In the genomic region with DNA sequence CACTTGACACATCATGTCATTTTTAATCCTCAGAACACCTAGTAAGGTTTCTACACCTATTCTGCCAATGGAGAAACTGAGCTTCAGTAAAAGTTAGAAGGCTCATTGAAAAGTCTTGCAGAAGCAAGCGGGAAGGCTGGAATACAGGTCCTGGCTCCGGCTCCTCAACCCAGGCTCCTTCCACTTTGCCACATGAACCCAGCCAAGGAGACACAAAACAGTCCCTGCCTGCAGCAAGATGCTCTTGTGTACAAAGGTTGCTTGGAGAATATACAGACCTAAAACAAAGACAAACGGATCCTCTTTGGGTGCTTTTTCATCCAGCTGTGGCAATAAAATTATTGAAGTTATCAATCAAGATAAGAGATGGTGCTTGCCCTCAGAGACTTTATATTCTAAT, we compare ENCODE assay signal across 16 cellular contexts.
"Had no signal": no experiment of that assay in that cellular context is flagged by ENCODE, and none has a peak within 500 bp of the region (broad histone marks: within the 10 kb centered on the region; RNA-seq: fewer than 3 reads in every experiment).

No MANE protein-coding gene starts in this region.

- H3K27ac ChIP-seq: left lung, lower lobe of right lung, neutrophil, psoas muscle, suprapubic skin, tibial nerve had no signal

- H3K36me3 Mint-ChIP-seq: immature natural killer cell, memory B cell, mesothelial cell of epicardium had no signal

- DNase-seq: effector memory CD8-positive, alpha-beta T cell; foreskin melanocyte; immature natural killer cell; left lung; lower lobe of right lung; psoas muscle; small intestine; stimulated activated CD4-positive, alpha-beta T cell treated with anti-CD3 and anti-CD28 coated beads, Interleukin-12 subunit alpha, Interleukin-12 subunit beta, amount 100 ng/mL, for 4 hours; stimulated activated naive CD4-positive, alpha-beta T cell had no signal

- H3K36me3 ChIP-seq: left lung, lower lobe of right lung, neutrophil, suprapubic skin, tibial nerve had no signal

- H3K27ac Mint-ChIP-seq: dendritic cell treated with granulocyte-macrophage colony-stimulating factor and Interleukin-4, amounts not matched to agents 40 ng/mL and 50 ng/mL, for 4 days; effector memory CD8-positive, alpha-beta T cell; immature natural killer cell; memory B cell; mesothelial cell of epicardium had no signal

- H3K4me3 ChIP-seq: left lung, lower lobe of right lung, psoas muscle, suprapubic skin, tibial nerve had no signal

- H3K4me3 Mint-ChIP-seq: dendritic cell treated with granulocyte-macrophage colony-stimulating factor and Interleukin-4, amounts not matched to agents 40 ng/mL and 50 ng/mL, for 4 days; effector memory CD8-positive, alpha-beta T cell; immature natural killer cell; memory B cell; mesothelial cell of epicardium had no signal

- FAIRE-seq: keratinocyte, small intestine had no signal

- H3K9me3 ChIP-seq: left lung, lower lobe of right lung, neutrophil, psoas muscle, suprapubic skin, tibial nerve had no signal

- ATAC-seq: effector memory CD8-positive, alpha-beta T cell; left lung; lower lobe of right lung; psoas muscle had no signal

- H3K4me1 Mint-ChIP-seq: immature natural killer cell, memory B cell had no signal

- H3K9me3 Mint-ChIP-seq: dendritic cell treated with granulocyte-macrophage colony-stimulating factor and Interleukin-4, amounts not matched to agents 40 ng/mL and 50 ng/mL, for 4 days; effector memory CD8-positive, alpha-beta T cell; immature natural killer cell; memory B cell; mesothelial cell of epicardium had no signal

- H3K4me1 ChIP-seq: lower lobe of right lung had no signal

- H3K27me3 ChIP-seq: left lung, neutrophil, suprapubic skin, tibial nerve had no signal
